Comparison of ENCODE assay signal across 14 cellular contexts in the genomic region with DNA sequence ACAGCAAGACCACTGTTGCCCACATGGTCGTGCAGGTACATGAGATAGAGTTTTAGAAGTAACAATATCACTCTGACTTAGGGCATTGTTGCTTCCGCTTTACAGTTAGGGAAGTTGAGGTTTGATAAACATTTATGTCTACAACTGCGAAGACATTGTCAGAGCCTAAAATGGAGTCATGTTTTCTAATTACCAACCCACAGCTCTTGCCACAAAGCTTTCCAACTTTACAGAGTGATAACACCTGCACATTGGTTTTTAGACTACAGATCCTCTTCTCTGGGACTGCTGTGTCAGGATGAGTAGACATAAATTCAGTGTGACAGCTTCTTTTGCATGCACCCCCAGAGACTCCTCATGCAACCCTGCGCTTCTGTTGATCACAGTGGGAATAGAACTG.
DNase-seq lines count a peak whose midpoint lies in the region; ATAC-seq and TF ChIP-seq lines count a peak whose summit lies in the region.
"Had no signal": no experiment of that assay in that cellular context is flagged by ENCODE, and none has a peak within 500 bp of the region (broad histone marks: within the 10 kb centered on the region; RNA-seq: fewer than 3 reads in every experiment).

No MANE protein-coding gene starts in this region.

- H4K91ac ChIP-seq in mesenchymal stem cell (ENCODE audit: low read length), result peak overlapping the region; percentile 76

- peak overlapping the region; percentile 97 for H2AK5ac ChIP-seq in mesenchymal stem cell (ENCODE audit: low read length, severe bottlenecking)

- 47% methylated on average over 4 of the region's 4 CpGs for WGBS in SK-N-SH (ENCODE audit: low lambda C conversion rate)
- WGBS in adrenal gland, 4 donors, result 59 to 88% (median 76%) methylated on average over 3 to 4 of the region's 4 CpGs
- 100% methylated on average over 3 of the region's 4 CpGs for WGBS in mesenchymal stem cell
- 31 to 67% methylated on average over 4 of the region's 4 CpGs for WGBS in upper lobe of left lung, 2 donors

- H2BK120ac ChIP-seq in mesenchymal stem cell (ENCODE audit: low read depth, low read length), result no peak overlapping the region

- peak overlapping the region; percentile 12 to 76 for H2BK12ac ChIP-seq in mesenchymal stem cell (ENCODE audit: low read length in 2 of 2)

- no peak for TF ChIP-seq RAD21 in SK-N-SH (IDR thresholded peaks at IDR 0.05; ENCODE audit: low read length)

- H3K27ac ChIP-seq in SK-N-SH (ENCODE audit: low read depth in 2 of 2, low read length in 1 of 2), result peak overlapping the region; percentile 55 to 91; a peak in 3 of 4 replicates
- H3K27ac ChIP-seq in adrenal gland, result peak overlapping the region in 4 of 5 donors; percentile 18 to 72 (median 38)
- peak overlapping the region; percentile 89 for H3K27ac ChIP-seq in mesenchymal stem cell (ENCODE audit: low read length, poor library complexity, severe bottlenecking)
- H3K27ac ChIP-seq in upper lobe of left lung, result peak overlapping the region in 3 of 4 donors; percentile 12 to 49 (median 46)

- H3K36me3 ChIP-seq in SK-N-SH (replicated peaks in 1 of 2; ENCODE audit: control insufficient read depth in 1 of 2, insufficient read depth in 2 of 2, low read length in 1 of 2), result peaks cover 59 to 94% of the 10 kb centered on the region in 2 experiments
- peaks cover 0 to 9% of the 10 kb centered on the region in 2 donors for H3K36me3 ChIP-seq in adrenal gland (replicated peaks in 1 of 2)
- peaks cover 26 to 75% of the 10 kb centered on the region in 2 experiments for H3K36me3 ChIP-seq in mesenchymal stem cell (ENCODE audit: control insufficient read depth in 1 of 2, insufficient read depth in 2 of 2, low read depth in 1 of 2, low read length in 2 of 2)
- H3K36me3 ChIP-seq in upper lobe of left lung, result peaks cover 4 to 53% (median 16%) of the 10 kb centered on the region in 4 donors
- H3K36me3 ChIP-seq: right lobe of liver had no signal

- TF ChIP-seq EP300 in SK-N-SH (IDR thresholded peaks at IDR 0.05; ENCODE audit: borderline replicate concordance in 1 of 2, low read depth in 1 of 2, low read length in 1 of 2) (no peak), upper lobe of left lung (IDR thresholded peaks at IDR 0.05) (no peak)

- H3K79me1 ChIP-seq in mesenchymal stem cell (replicated peaks; ENCODE audit: low read length, poor library complexity, severe bottlenecking), result peaks cover 15% of the 10 kb centered on the region

- H2BK5ac ChIP-seq in mesenchymal stem cell (ENCODE audit: low read depth, low read length, poor library complexity, severe bottlenecking), result no peak overlapping the region

- no peak overlapping the region for H2AFZ ChIP-seq in SK-N-SH (ENCODE audit: low read depth)
- no peak overlapping the region for H2AFZ ChIP-seq in mesenchymal stem cell (ENCODE audit: low read depth, low read length)

- no peaks in the 10 kb centered on the region for H4K20me1 ChIP-seq in SK-N-SH (ENCODE audit: insufficient read depth)

- H3K79me2 ChIP-seq in SK-N-SH (ENCODE audit: insufficient read depth), result peaks cover 93% of the 10 kb centered on the region

- peak overlapping the region; percentile 28 to 59 for H3K18ac ChIP-seq in mesenchymal stem cell (ENCODE audit: low read depth in 1 of 2, low read length in 2 of 2)

- H3F3A ChIP-seq in SK-N-SH (replicated peaks; ENCODE audit: insufficient read depth), result peaks cover 92% of the 10 kb centered on the region

- H3K4me1 ChIP-seq in SK-N-SH (ENCODE audit: control insufficient read depth in 1 of 2, insufficient read depth in 2 of 2, low read depth in 1 of 2, low read length in 1 of 2) (peaks cover 0 to 53% of the 10 kb centered on the region in 2 experiments), adrenal gland (replicated peaks in 1 of 2) (peaks cover 3 to 12% of the 10 kb centered on the region in 2 donors), mesenchymal stem cell (ENCODE audit: control insufficient read depth, insufficient read depth, low read depth, low read length) (peaks cover 18% of the 10 kb centered on the region), upper lobe of left lung (peaks cover 14 to 31% (median 19%) of the 10 kb centered on the region in 4 donors)
- H3K4me1 ChIP-seq: right lobe of liver had no signal

- no peak overlapping the region for H3K4ac ChIP-seq in mesenchymal stem cell (ENCODE audit: low read depth in 1 of 2, low read length in 2 of 2)

- no peak overlapping the region for H2BK15ac ChIP-seq in mesenchymal stem cell (ENCODE audit: low read depth, poor library complexity, severe bottlenecking)

- no peak overlapping the region for H3K14ac ChIP-seq in mesenchymal stem cell (ENCODE audit: low read length in 2 of 2)

- H3K27me3 ChIP-seq in SK-N-SH (ENCODE audit: insufficient read depth), result no peaks in the 10 kb centered on the region
- H3K27me3 ChIP-seq in adrenal gland, result no peaks in the 10 kb centered on the region
- H3K27me3 ChIP-seq in mesenchymal stem cell (ENCODE audit: control insufficient read depth in 1 of 2, insufficient read depth in 1 of 2, low read length in 2 of 2), result no peaks in the 10 kb centered on the region
- no peaks in the 10 kb centered on the region for H3K27me3 ChIP-seq in upper lobe of left lung
- H3K27me3 ChIP-seq: dorsolateral prefrontal cortex, right lobe of liver had no signal

- no peak overlapping the region for H3K23ac ChIP-seq in mesenchymal stem cell (ENCODE audit: low read length in 2 of 2)

- H3K9ac ChIP-seq in SK-N-SH (peak overlapping the region; percentile 42), mesenchymal stem cell (ENCODE audit: low read length) (peak overlapping the region; percentile 47)

- H3K9me3 ChIP-seq in SK-N-SH, result peaks cover 18% of the 10 kb centered on the region; the same call in 1 of the 2 replicates
- H3K9me3 ChIP-seq in adrenal gland (replicated peaks in 1 of 3), result peaks cover 0 to 6% (median 0%) of the 10 kb centered on the region in 3 donors
- H3K9me3 ChIP-seq in mesenchymal stem cell (ENCODE audit: control insufficient read depth, low read length), result peaks cover 39% of the 10 kb centered on the region
- H3K9me3 ChIP-seq in upper lobe of left lung, result peaks cover 18 to 25% (median 20%) of the 10 kb centered on the region in 4 donors

- no peak overlapping the region for H3K4me3 ChIP-seq in SK-N-SH (ENCODE audit: low read depth in 2 of 2, low read length in 1 of 2)
- no peak overlapping the region for H3K4me3 ChIP-seq in adrenal gland
- H3K4me3 ChIP-seq in mesenchymal stem cell (ENCODE audit: insufficient read depth in 1 of 2, low read depth in 1 of 2, low read length in 2 of 2), result no peak overlapping the region
- no peak overlapping the region for H3K4me3 ChIP-seq in upper lobe of left lung
- H3K4me3 ChIP-seq: dorsolateral prefrontal cortex, right lobe of liver had no signal

- TF ChIP-seq CTCF in SK-N-SH (IDR thresholded peaks at IDR 0.05), result no peak
- TF ChIP-seq CTCF in adrenal gland (IDR thresholded peaks at IDR 0.05), result no peak
- TF ChIP-seq CTCF in upper lobe of left lung (IDR thresholded peaks at IDR 0.05), result no peak

- H3K4me2 ChIP-seq in SK-N-SH (peak overlapping the region; percentile 10; the same call in 1 of the 2 replicates), mesenchymal stem cell (ENCODE audit: low read length, poor library complexity, severe bottlenecking) (no peak overlapping the region)

- DNase-seq in SK-N-SH (no peak), adrenal gland (no peak), mesenchymal stem cell (no peak), upper lobe of left lung (no peak), COLO829 (ENCODE audit: low spot score) (no peak), SK-N-DZ (ENCODE audit: low spot score) (no peak)
- DNase-seq: 8988T; activated T-cell treated with anti-CD3 and anti-CD28 coated beads, Interleukin-2, amount 50 U/mL, for 72 hours; dorsolateral prefrontal cortex; KG1; NCI-H2029 treated with DMSO at 0.1 percent for 48 hours; right lobe of liver had no signal

- H4K8ac ChIP-seq in mesenchymal stem cell (ENCODE audit: low read length), result no peak overlapping the region

- ATAC-seq in SK-N-SH treated with all-trans-retinoic acid at 6 μM for 48 hours (no peak), upper lobe of left lung (ENCODE audit: low FRiP score in 2 of 2) (no peak), GM21526 (IDR thresholded peaks at IDR 0.05; ENCODE audit: low FRiP score, unreplicated experiment) (no peak)
- ATAC-seq: activated T-cell treated with anti-CD3 and anti-CD28 coated beads, Interleukin-2, amount 50 U/mL, for 72 hours had no signal

- POLR2A ChIA-PET in SK-N-SH (lab: Yijun Ruan, JAX), result no interaction called here

- TF ChIP-seq POLR2A in adrenal gland (IDR thresholded peaks at IDR 0.05), result no peak
- TF ChIP-seq POLR2A in upper lobe of left lung (IDR thresholded peaks at IDR 0.05), result no peak

- no peaks in the 10 kb centered on the region for H3K9me2 ChIP-seq in SK-N-SH

- CTCF ChIA-PET in SK-N-SH (lab: Yijun Ruan, JAX), result interaction anchor here (1.2 to 1.5 kb wide), 2 partner anchors 10 to 19 kb away, joined by 3 read pairs; no protein-coding TSS in a partner anchor

- intact Hi-C loops in adrenal gland (cut with DNase I), result no loop called here

TF ChIP-seq in SK-N-SH, 30 proteins besides CTCF, POLR2A, EP300 and RAD21 (continues in another document):
- no peak for TF ChIP-seq MEF2A (IDR thresholded peaks at IDR 0.05; ENCODE audit: borderline replicate concordance, low read depth)

TF ChIP-seq in SK-N-SH treated with all-trans-retinoic acid at 6 μM for 48 hours, 23 proteins besides CTCF, POLR2A, EP300 and RAD21:
- TF ChIP-seq PPARA (CRISPR knock-in tag; IDR thresholded peaks at IDR 0.05; ENCODE audit: borderline replicate concordance), result no peak
- TF ChIP-seq, protein P1, sequence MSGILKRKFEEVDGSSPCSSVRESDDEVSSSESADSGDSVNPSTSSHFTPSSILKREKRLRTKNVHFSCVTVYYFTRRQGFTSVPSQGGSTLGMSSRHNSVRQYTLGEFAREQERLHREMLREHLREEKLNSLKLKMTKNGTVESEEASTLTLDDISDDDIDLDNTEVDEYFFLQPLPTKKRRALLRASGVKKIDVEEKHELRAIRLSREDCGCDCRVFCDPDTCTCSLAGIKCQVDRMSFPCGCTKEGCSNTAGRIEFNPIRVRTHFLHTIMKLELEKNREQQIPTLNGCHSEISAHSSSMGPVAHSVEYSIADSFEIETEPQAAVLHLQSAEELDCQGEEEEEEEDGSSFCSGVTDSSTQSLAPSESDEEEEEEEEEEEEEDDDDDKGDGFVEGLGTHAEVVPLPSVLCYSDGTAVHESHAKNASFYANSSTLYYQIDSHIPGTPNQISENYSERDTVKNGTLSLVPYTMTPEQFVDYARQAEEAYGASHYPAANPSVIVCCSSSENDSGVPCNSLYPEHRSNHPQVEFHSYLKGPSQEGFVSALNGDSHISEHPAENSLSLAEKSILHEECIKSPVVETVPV (CRISPR knock-in tag; IDR thresholded peaks at IDR 0.05), result no peak
- TF ChIP-seq ARNTL (CRISPR knock-in tag; IDR thresholded peaks at IDR 0.05; ENCODE audit: borderline replicate concordance, low read depth), result no peak
- TF ChIP-seq SNAI2 (CRISPR knock-in tag; IDR thresholded peaks at IDR 0.05), result no peak
- TF ChIP-seq ZNF70 (CRISPR knock-in tag; IDR thresholded peaks at IDR 0.05), result no peak
- TF ChIP-seq ZC3H10 (CRISPR knock-in tag; IDR thresholded peaks at IDR 0.05), result no peak

Comparison
In these comparisons a context has a peak if more than half of its experiments do, and no peak if none do; other contexts are left out.
1. H3K27ac ChIP-seq: peak in every context shown above with its lines; median percentile 89 in mesenchymal stem cell; 73 in SK-N-SH; 46 in upper lobe of left lung; 38 in adrenal gland.